8 cellular contexts compared by ENCODE assay signal in genomic region chr1:155966135-155966534, GRCh38.
DNase-seq lines count a peak whose midpoint lies in the region; ATAC-seq and TF ChIP-seq lines count a peak whose summit lies in the region.
"Had no signal": no experiment of that assay in that cellular context is flagged by ENCODE, and none has a peak within 500 bp of the region (broad histone marks: within the 10 kb centered on the region; RNA-seq: fewer than 3 reads in every experiment).

No MANE protein-coding gene starts in this region.

- DNase-seq in cardiac fibroblast (ENCODE audit: low read depth in 2 of 2) (no peak), retinal pigment epithelial cell (ENCODE audit: low read depth) (no peak), HPDE6-E6E7 (ENCODE audit: extremely low spot score) (no peak), NOMO-1 treated with dmso at 0.1 percent for 144 hours (lab: John Stamatoyannopoulos, UW; ENCODE audit: unreplicated experiment) (no peak)
- DNase-seq: central memory CD4-positive, alpha-beta T cell had no signal

- no peak for TF ChIP-seq EP300 in Ishikawa (IDR thresholded peaks at IDR 0.05; ENCODE audit: borderline replicate concordance)

- H3K4me3 ChIP-seq in cardiac fibroblast (replicated peaks in 1 of 2; ENCODE audit: low read depth in 2 of 2, low read length in 2 of 2) (no peak overlapping the region), retinal pigment epithelial cell (ENCODE audit: low read length) (no peak overlapping the region)

- TF ChIP-seq CTCF in cardiac fibroblast (IDR thresholded peaks at IDR 0.05; ENCODE audit: low read depth, low read length) (peak; percentile 7), retinal pigment epithelial cell (conservative IDR thresholded peaks at IDR 0.05; ENCODE audit: low read depth, low read length) (peak; percentile 22)

- TF ChIP-seq RAD21 in Ishikawa (IDR thresholded peaks at IDR 0.05; ENCODE audit: low read depth), result 0 out of 2 replicates have a peak, but pooled peaks have one; percentile 13

- no peak for ATAC-seq in GM19452 (IDR thresholded peaks at IDR 0.05; ENCODE audit: unreplicated experiment)
- ATAC-seq: Panc1 had no signal

TF ChIP-seq in Ishikawa, 13 proteins besides CTCF, POLR2A, EP300 and RAD21:
- TF ChIP-seq ZBTB7A (IDR thresholded peaks at IDR 0.05; ENCODE audit: low read depth) (no peak), TCF12 (IDR thresholded peaks at IDR 0.05; ENCODE audit: low read depth) (no peak), REST (IDR thresholded peaks at IDR 0.05; ENCODE audit: low read depth) (no peak), CEBPB (IDR thresholded peaks at IDR 0.05) (no peak), MAX (IDR thresholded peaks at IDR 0.05) (no peak), FOXM1 (IDR thresholded peaks at IDR 0.05; ENCODE audit: borderline replicate concordance, low read depth) (no peak), NFIC (IDR thresholded peaks at IDR 0.05) (no peak), TAF1 (IDR thresholded peaks at IDR 0.05; ENCODE audit: low read depth) (no peak), YY1 (IDR thresholded peaks at IDR 0.05; ENCODE audit: low read depth) (no peak), EGR1 (IDR thresholded peaks at IDR 0.05) (no peak), CREB1 (IDR thresholded peaks at IDR 0.05; ENCODE audit: low read depth) (no peak), TEAD4 (IDR thresholded peaks at IDR 0.05) (no peak)
- TF ChIP-seq, protein P1, sequence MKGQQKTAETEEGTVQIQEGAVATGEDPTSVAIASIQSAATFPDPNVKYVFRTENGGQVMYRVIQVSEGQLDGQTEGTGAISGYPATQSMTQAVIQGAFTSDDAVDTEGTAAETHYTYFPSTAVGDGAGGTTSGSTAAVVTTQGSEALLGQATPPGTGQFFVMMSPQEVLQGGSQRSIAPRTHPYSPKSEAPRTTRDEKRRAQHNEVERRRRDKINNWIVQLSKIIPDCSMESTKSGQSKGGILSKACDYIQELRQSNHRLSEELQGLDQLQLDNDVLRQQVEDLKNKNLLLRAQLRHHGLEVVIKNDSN (IDR thresholded peaks at IDR 0.05), result no peak
TF ChIP-seq in Ishikawa: peak in this region for 0.
